Comparison of ENCODE assay signal across 1 cellular context in the genomic region with DNA sequence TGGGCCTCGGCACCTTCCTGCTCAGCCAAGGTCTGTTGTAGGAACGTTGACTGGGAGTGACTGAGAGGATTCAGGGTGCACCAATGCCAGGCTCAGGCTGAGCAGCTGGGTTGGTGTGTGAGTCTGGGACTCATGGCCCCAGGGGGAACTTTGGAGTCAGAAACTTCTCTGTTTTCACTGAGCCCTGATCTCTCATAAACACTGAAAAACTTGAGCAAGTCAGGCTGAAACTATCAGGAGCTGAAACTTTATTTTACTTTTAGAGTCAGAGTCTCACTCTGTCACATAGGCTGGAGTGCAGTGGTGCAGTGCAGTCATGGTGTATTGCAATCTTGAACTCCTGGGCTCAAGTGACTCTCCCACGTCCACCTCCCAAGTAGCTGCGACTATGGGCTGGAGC.
TF ChIP-seq lines count a peak whose summit lies in the region.

No MANE protein-coding gene starts in this region.

TF ChIP-seq in HepG2, 621 proteins besides CTCF, POLR2A, EP300 and RAD21:
- TF ChIP-seq ZNF33A (CRISPR knock-in tag; IDR thresholded peaks at IDR 0.05; ENCODE audit: borderline replicate concordance) (no peak), MEF2D (CRISPR knock-in tag; IDR thresholded peaks at IDR 0.05) (no peak), HMG20A (CRISPR knock-in tag; IDR thresholded peaks at IDR 0.05; ENCODE audit: borderline replicate concordance) (no peak), ZFP36L1 (CRISPR knock-in tag; IDR thresholded peaks at IDR 0.05) (no peak), MIER2 (CRISPR knock-in tag; IDR thresholded peaks at IDR 0.05) (no peak), ZFP41 (CRISPR knock-in tag; IDR thresholded peaks at IDR 0.05; ENCODE audit: borderline replicate concordance) (no peak), RORA (CRISPR knock-in tag; IDR thresholded peaks at IDR 0.05) (no peak), SPEN (CRISPR knock-in tag; IDR thresholded peaks at IDR 0.05; ENCODE audit: low read depth) (no peak), ZNF788 (CRISPR knock-in tag; IDR thresholded peaks at IDR 0.05; ENCODE audit: borderline replicate concordance) (no peak), PHB2 (IDR thresholded peaks at IDR 0.05; ENCODE audit: partially characterized antibody) (no peak), GATA4 (IDR thresholded peaks at IDR 0.05; ENCODE audit: borderline replicate concordance, low read depth) (no peak), NCOA5 (CRISPR knock-in tag; IDR thresholded peaks at IDR 0.05) (no peak), NFRKB (IDR thresholded peaks at IDR 0.05) (no peak), ESRRA (CRISPR knock-in tag; IDR thresholded peaks at IDR 0.05; ENCODE audit: low read depth) (no peak), ETV6 (CRISPR knock-in tag; conservative IDR thresholded peaks at IDR 0.05) (no peak)
- TF ChIP-seq, protein P1, sequence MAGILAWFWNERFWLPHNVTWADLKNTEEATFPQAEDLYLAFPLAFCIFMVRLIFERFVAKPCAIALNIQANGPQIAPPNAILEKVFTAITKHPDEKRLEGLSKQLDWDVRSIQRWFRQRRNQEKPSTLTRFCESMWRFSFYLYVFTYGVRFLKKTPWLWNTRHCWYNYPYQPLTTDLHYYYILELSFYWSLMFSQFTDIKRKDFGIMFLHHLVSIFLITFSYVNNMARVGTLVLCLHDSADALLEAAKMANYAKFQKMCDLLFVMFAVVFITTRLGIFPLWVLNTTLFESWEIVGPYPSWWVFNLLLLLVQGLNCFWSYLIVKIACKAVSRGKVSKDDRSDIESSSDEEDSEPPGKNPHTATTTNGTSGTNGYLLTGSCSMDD (CRISPR knock-in tag; IDR thresholded peaks at IDR 0.05) = no peak
- TF ChIP-seq, protein P2, sequence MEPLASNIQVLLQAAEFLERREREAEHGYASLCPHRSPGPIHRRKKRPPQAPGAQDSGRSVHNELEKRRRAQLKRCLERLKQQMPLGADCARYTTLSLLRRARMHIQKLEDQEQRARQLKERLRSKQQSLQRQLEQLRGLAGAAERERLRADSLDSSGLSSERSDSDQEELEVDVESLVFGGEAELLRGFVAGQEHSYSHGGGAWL (CRISPR knock-in tag; IDR thresholded peaks at IDR 0.05) = no peak
- TF ChIP-seq, protein P3, sequence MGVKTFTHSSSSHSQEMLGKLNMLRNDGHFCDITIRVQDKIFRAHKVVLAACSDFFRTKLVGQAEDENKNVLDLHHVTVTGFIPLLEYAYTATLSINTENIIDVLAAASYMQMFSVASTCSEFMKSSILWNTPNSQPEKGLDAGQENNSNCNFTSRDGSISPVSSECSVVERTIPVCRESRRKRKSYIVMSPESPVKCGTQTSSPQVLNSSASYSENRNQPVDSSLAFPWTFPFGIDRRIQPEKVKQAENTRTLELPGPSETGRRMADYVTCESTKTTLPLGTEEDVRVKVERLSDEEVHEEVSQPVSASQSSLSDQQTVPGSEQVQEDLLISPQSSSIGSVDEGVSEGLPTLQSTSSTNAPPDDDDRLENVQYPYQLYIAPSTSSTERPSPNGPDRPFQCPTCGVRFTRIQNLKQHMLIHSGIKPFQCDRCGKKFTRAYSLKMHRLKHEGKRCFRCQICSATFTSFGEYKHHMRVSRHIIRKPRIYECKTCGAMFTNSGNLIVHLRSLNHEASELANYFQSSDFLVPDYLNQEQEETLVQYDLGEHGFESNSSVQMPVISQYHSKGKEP (CRISPR knock-in tag; IDR thresholded peaks at IDR 0.05) = no peak
- TF ChIP-seq, protein P4, sequence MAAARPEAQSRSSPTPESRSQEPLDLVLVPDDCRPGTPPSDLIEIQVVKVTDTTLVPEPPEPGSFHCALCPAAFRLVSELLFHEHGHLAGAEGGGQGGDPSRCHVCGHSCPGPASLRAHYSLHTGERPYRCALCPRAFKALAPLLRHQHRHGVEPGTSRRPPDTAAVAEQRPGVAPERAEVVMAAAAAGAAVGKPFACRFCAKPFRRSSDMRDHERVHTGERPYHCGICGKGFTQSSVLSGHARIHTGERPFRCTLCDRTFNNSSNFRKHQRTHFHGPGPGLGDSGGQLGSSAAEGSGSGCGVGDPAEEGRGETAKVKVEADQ (CRISPR knock-in tag; IDR thresholded peaks at IDR 0.05; ENCODE audit: borderline replicate concordance) = no peak
- TF ChIP-seq, protein P5, sequence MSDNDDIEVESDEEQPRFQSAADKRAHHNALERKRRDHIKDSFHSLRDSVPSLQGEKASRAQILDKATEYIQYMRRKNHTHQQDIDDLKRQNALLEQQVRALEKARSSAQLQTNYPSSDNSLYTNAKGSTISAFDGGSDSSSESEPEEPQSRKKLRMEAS (IDR thresholded peaks at IDR 0.05) = no peak
